ENCODE assay signal across 8 cellular contexts in genomic region chr19:16542045-16542893, GRCh38. TPM values are rescaled to one million over a fixed set of nuclear protein-coding genes. Genes with fewer than 3 reads are reported as not detected.
DNase-seq lines count a peak whose midpoint lies in the region; ATAC-seq and TF ChIP-seq lines count a peak whose summit lies in the region.

CHERP (minus strand) TSS chr19:16542437; CDS start chr19:16542378, 59 bp downstream.

- H3K4me1 ChIP-seq in upper lobe of right lung, result peaks cover 31% of the 10 kb centered on the region

- H3K9me3 ChIP-seq in upper lobe of right lung, result no peaks in the 10 kb centered on the region

- peak within 1 kb of the TSS; percentile 90 for H3K27ac ChIP-seq in upper lobe of right lung

- peak within 1 kb of the TSS; percentile 90 for H3K4me3 ChIP-seq in upper lobe of right lung

- H3K27me3 ChIP-seq in upper lobe of right lung, result no peaks in the 10 kb centered on the region

- peaks cover 15% of the 10 kb centered on the region for H3K36me3 ChIP-seq in upper lobe of right lung

- TF ChIP-seq CTCF in GM13977 (IDR thresholded peaks at IDR 0.05; ENCODE audit: extremely low read depth, insufficient read depth, missing control alignments) (no peak), upper lobe of right lung (IDR thresholded peaks at IDR 0.05) (no peak)

- in situ Hi-C loops in GM13977 (cut with MboI; ENCODE audit: low pct_unique_long_range_greater_than_20kb, low sequenced_read_pairs, unreplicated experiment), result no loop called here

- DNase-seq in GM13977 (ENCODE audit: low spot score) (peak; percentile 97), NCI-H1694 (lab: John Stamatoyannopoulos, UW) (peak; percentile 65), amniotic epithelial cell (ENCODE audit: low read depth) (peak; percentile 88), left cardiac atrium (peak; percentile 95), posterior vena cava (ENCODE audit: low spot score) (peak; percentile 98), upper lobe of right lung (peak; percentile 97)

- ATAC-seq in HG02884 (IDR thresholded peaks at IDR 0.05; ENCODE audit: unreplicated experiment), result peak; percentile 70
- peak; percentile 97 to 98 for ATAC-seq in left cardiac atrium
- peak; percentile 99 for ATAC-seq in upper lobe of right lung

- intact Hi-C loops in T-helper 1 cell treated with Interleukin-12 subunit alpha and Interleukin-12 subunit beta and Interleukin-4 antibody, amounts not matched to agents 30 ng/mL and 1 ng/mL, for 36 hours (cut with micrococcal nuclease), result loop anchor here (1.0 to 2.0 kb wide), 9 partner anchors 24 to 118 kb away; partner anchors contain the start of genes C19orf44, CALR3, MED26 and SLC35E1
- intact Hi-C loops in left cardiac atrium (cut with DNase I) (no loop called here), posterior vena cava (cut with DNase I) (no loop called here), upper lobe of right lung (cut with DNase I) (no loop called here)

RNA-seq across cellular contexts. Expression of gene CHERP, which starts in this region (rescaled TPM):
- total RNA-seq in T-helper 1 cell treated with Interleukin-12 subunit alpha and Interleukin-12 subunit beta and Interleukin-4 antibody, amounts not matched to agents 30 ng/mL and 1 ng/mL, for 36 hours, result 60.8 and 66.3 TPM in 2 replicates
- total RNA-seq in left cardiac atrium, result 10 to 100 TPM; 20.1 to 25.4 TPM
- total RNA-seq in posterior vena cava, result 10 to 100 TPM; 21.4 to 23.6 TPM
- 41.9 TPM for total RNA-seq in upper lobe of right lung

Comparison
In these comparisons a context has a peak if more than half of its experiments do, and no peak if none do; other contexts are left out.
1. Peak in every context shown above with its lines: DNase-seq, ATAC-seq, H3K4me3 ChIP-seq and H3K27ac ChIP-seq.